Comparison of ENCODE assay signal across 8 cellular contexts in the genomic region with DNA sequence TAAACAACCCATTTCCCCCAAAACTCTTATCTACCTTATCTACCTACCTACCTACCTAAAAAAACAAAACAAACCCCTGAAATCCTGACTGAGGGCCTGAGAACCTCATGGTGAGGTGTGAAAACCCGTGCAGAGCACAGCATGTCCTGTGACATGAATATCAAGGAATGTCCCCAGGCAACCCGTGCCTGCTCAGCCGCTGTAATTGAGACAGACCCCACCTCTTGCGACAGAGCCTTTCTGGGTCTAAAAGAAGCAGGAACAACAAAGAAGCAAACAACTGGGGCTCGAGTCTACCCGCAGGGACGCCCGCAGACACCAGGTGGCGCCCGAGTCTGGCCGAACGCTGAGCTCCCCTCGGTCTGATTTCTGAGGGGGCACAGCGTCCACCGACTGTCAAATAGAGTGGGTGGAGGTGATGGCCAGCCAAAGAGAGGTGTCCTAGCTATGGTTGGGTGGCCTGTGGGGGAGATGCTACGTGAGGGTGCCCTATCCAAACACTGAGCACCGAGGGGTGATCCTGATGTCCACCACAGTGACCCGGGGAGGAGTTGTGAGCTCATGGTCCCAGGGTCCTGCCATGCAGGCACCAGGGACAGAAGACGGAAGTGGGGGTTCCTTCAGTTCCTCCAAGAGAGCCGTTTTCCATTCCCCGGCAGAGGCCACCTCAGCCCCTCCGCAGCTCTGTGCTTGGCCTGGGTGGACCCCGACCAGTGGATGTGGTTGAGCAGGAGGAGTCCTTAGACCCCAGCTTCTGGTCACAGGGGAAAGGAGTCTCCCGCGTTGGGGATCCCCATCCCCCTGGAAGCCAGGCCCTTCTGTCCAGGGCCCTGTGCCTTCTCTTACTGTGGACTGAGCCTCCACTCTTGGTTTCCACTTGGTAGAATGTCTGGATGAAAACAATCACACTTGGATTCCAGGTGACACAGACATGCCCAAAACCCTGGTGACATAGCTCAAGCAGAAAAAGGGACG.
DNase-seq lines count a peak whose midpoint lies in the region; ATAC-seq and TF ChIP-seq lines count a peak whose summit lies in the region.

No MANE protein-coding gene starts in this region.

- H3K9me3 ChIP-seq in Peyer's patch (no peaks in the 10 kb centered on the region), esophagus squamous epithelium (peaks cover 0 to 3% (median 0%) of the 10 kb centered on the region in 3 donors)

- H3K4me3 ChIP-seq in Peyer's patch (peak overlapping the region in 1 of 4 donors; percentile 19), esophagus squamous epithelium (no peak overlapping the region)

- H3K36me3 Mint-ChIP-seq in natural killer cell, result no peaks in the 10 kb centered on the region
- H3K36me3 Mint-ChIP-seq in stimulated activated effector memory CD8-positive, alpha-beta T cell treated with anti-CD3 and anti-CD28 coated beads, Interleukin-12 subunit alpha, Interleukin-12 subunit beta, amount 100 ng/mL, for 72 hours, result peaks cover 5% of the 10 kb centered on the region

- H3K4me1 ChIP-seq in Peyer's patch (no peaks in the 10 kb centered on the region), esophagus squamous epithelium (peaks cover 0 to 22% (median 0%) of the 10 kb centered on the region in 3 donors)

- peak overlapping the region; percentile 11 for H3K4me3 Mint-ChIP-seq in natural killer cell
- H3K4me3 Mint-ChIP-seq in stimulated activated effector memory CD8-positive, alpha-beta T cell treated with anti-CD3 and anti-CD28 coated beads, Interleukin-12 subunit alpha, Interleukin-12 subunit beta, amount 100 ng/mL, for 72 hours, result peak overlapping the region; percentile 36

- H3K27ac ChIP-seq in Peyer's patch (no peak overlapping the region), esophagus squamous epithelium (no peak overlapping the region)

- no peaks in the 10 kb centered on the region for H3K9me3 Mint-ChIP-seq in natural killer cell
- peaks cover 6% of the 10 kb centered on the region for H3K9me3 Mint-ChIP-seq in stimulated activated effector memory CD8-positive, alpha-beta T cell treated with anti-CD3 and anti-CD28 coated beads, Interleukin-12 subunit alpha, Interleukin-12 subunit beta, amount 100 ng/mL, for 72 hours

- POLR2A ChIA-PET in GM10248 (lab: Yijun Ruan, JAX), result no interaction called here

- TF ChIP-seq CTCF in GM10248 (IDR thresholded peaks at IDR 0.05; ENCODE audit: control extremely low read depth, extremely low read depth, low read depth, missing control alignments) (peak; percentile 96), Peyer's patch (IDR thresholded peaks at IDR 0.05) (peak; percentile 67 to 91 (median 84)), esophagus squamous epithelium (IDR thresholded peaks at IDR 0.05) (peak; percentile 65 to 94 (median 88)), natural killer cell (IDR thresholded peaks at IDR 0.05) (peak; percentile 86)

- TF ChIP-seq POLR2A in Peyer's patch (IDR thresholded peaks at IDR 0.05) (no peak), esophagus squamous epithelium (IDR thresholded peaks at IDR 0.05) (no peak)

- peaks cover 5 to 6% of the 10 kb centered on the region in 2 donors for H3K4me1 Mint-ChIP-seq in natural killer cell
- H3K4me1 Mint-ChIP-seq in stimulated activated effector memory CD8-positive, alpha-beta T cell treated with anti-CD3 and anti-CD28 coated beads, Interleukin-12 subunit alpha, Interleukin-12 subunit beta, amount 100 ng/mL, for 72 hours, result peaks cover 36% of the 10 kb centered on the region

- intact Hi-C loops in esophagus squamous epithelium (cut with DNase I), result loop anchor here (10.0 kb wide), 1 partner anchor 1059 kb away; no protein-coding TSS in a partner anchor
- intact Hi-C loops in natural killer cell (cut with micrococcal nuclease), result loop anchor here (1.0 to 10.0 kb wide), 4 partner anchors 669 to 1267 kb away; partner anchors contain the start of gene RUNX2

- no peak overlapping the region for H3K27ac Mint-ChIP-seq in natural killer cell
- H3K27ac Mint-ChIP-seq in stimulated activated effector memory CD8-positive, alpha-beta T cell treated with anti-CD3 and anti-CD28 coated beads, Interleukin-12 subunit alpha, Interleukin-12 subunit beta, amount 100 ng/mL, for 72 hours, result peak overlapping the region; percentile 90

- DNase-seq in GM10248 (ENCODE audit: extremely low spot score) (peak; percentile 79), HPDE6-E6E7 (ENCODE audit: extremely low spot score) (peak; percentile 47), Peyer's patch (peak; percentile 57 to 86 (median 80)), esophagus squamous epithelium (lab: John Stamatoyannopoulos, UW) (no peak), natural killer cell (peak; percentile 62), mesenteric fat pad (ENCODE audit: low spot score) (no peak)
- peak; percentile 80 for DNase-seq in activated T-cell treated with anti-CD3 and anti-CD28 coated beads, Interleukin-2, amount 50 U/mL, for 1 hour
- DNase-seq in stimulated activated effector memory CD8-positive, alpha-beta T cell treated with anti-CD3 and anti-CD28 coated beads, Interleukin-12 subunit alpha, Interleukin-12 subunit beta, amount 100 ng/mL, for 72 hours (ENCODE audit: low spot score in 2 of 2), result peak; percentile 84 to 90

- H3K36me3 ChIP-seq in Peyer's patch (no peaks in the 10 kb centered on the region), esophagus squamous epithelium (no peaks in the 10 kb centered on the region)

- H3K27me3 ChIP-seq in Peyer's patch, result no peaks in the 10 kb centered on the region
- peaks cover 0 to 3% (median 0%) of the 10 kb centered on the region in 4 donors for H3K27me3 ChIP-seq in esophagus squamous epithelium

- WGBS in esophagus squamous epithelium, 2 donors, result 8 to 67% methylated on average over 11 to 15 of the region's 26 CpGs

- peaks cover 17 to 22% of the 10 kb centered on the region in 2 donors for H3K27me3 Mint-ChIP-seq in natural killer cell (ENCODE audit: low read depth in 2 of 2)

- peak; percentile 57 to 80 (median 64) for ATAC-seq in natural killer cell
- peak; percentile 79 for ATAC-seq in stimulated activated effector memory CD8-positive, alpha-beta T cell treated with anti-CD3 and anti-CD28 coated beads, Interleukin-12 subunit alpha, Interleukin-12 subunit beta, amount 100 ng/mL, for 72 hours

- CTCF ChIA-PET in GM10248 (lab: Yijun Ruan, JAX), result interaction anchor here (0.6 to 6.5 kb wide), 44 partner anchors 9 to 1378 kb away, joined by 3 to 120 read pairs (median 4); partner anchors contain the start of gene SUPT3H

Comparison
In these comparisons a context has a peak if more than half of its experiments do, and no peak if none do; other contexts are left out.
1. DNase-seq: peak in GM10248 (single experiment), HPDE6-E6E7 (single experiment), Peyer's patch (3 of 3), activated T-cell treated with anti-CD3 and anti-CD28 coated beads, Interleukin-2, amount 50 U/mL, for 1 hour (single experiment), natural killer cell (single experiment) and stimulated activated effector memory CD8-positive, alpha-beta T cell treated with anti-CD3 and anti-CD28 coated beads, Interleukin-12 subunit alpha, Interleukin-12 subunit beta, amount 100 ng/mL, for 72 hours (2 of 2); none in esophagus squamous epithelium (single experiment) and mesenteric fat pad (single experiment).
2. Peak in every context shown above with its lines, with median percentiles within 50 percentile points of each other: CTCF ChIP-seq.